ENCODE assay signal across 8 cellular contexts in the genomic region with DNA sequence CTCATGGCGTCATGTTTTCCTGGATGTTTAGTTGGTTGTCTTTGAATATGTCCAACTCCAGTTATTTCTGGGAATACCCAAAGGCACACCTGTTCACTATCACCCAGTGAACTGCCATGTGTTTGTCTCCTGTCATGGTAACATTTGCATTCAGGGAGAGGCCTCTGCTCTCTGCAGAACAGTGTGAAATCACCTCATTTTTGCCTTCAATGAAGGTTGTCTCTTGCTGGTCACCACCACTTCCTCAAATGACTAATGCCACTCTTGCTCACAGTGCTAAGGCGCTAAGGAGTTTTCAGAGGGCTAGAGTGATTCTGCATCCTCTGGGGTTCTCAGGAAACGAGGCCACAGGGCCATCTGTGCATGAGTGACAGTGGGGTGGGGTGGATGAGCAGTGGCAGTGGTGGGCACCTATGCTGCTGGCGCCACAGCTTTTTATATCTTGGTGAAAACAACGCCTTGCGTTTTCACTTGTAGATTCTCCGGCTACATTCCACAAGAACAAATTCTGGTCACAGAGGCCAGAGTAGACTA.
DNase-seq lines count a peak whose midpoint lies in the region; ATAC-seq and TF ChIP-seq lines count a peak whose summit lies in the region.

No MANE protein-coding gene starts in this region.

- H3K27ac ChIP-seq in OCI-LY1 (ENCODE audit: low read depth, low read length, poor library complexity, severe bottlenecking): peak overlapping the region; percentile 97

- peak; percentile 89 for ATAC-seq in GM18511 (IDR thresholded peaks at IDR 0.05; ENCODE audit: unreplicated experiment)
- ATAC-seq in HG02763 (IDR thresholded peaks at IDR 0.05; ENCODE audit: unreplicated experiment): peak; percentile 78

- peaks cover 58% of the 10 kb centered on the region for H3K4me1 ChIP-seq in OCI-LY1 (ENCODE audit: insufficient read depth, low read length, severe bottlenecking)

- no peaks in the 10 kb centered on the region for H4K20me1 ChIP-seq in OCI-LY1 (ENCODE audit: insufficient read depth, low read length)

- H3K9me3 ChIP-seq in OCI-LY1 (ENCODE audit: low read length): no peaks in the 10 kb centered on the region

- no peaks in the 10 kb centered on the region for H3K36me3 ChIP-seq in OCI-LY1 (ENCODE audit: insufficient read depth, low read length)

- H3K79me2 ChIP-seq in OCI-LY1 (ENCODE audit: insufficient read depth, low read length): no peaks in the 10 kb centered on the region

- no peaks in the 10 kb centered on the region for H3F3A ChIP-seq in OCI-LY1 (ENCODE audit: insufficient read depth, low read length)

- no peaks in the 10 kb centered on the region for H3K9me2 ChIP-seq in OCI-LY1 (ENCODE audit: low read depth, low read length)

- peak overlapping the region; percentile 31 for H2AFZ ChIP-seq in OCI-LY1 (ENCODE audit: low read length)

- no peaks in the 10 kb centered on the region for H3K27me3 ChIP-seq in OCI-LY1 (ENCODE audit: insufficient read depth, low read length)

- peak overlapping the region; percentile 60 for H3K4me2 ChIP-seq in OCI-LY1 (ENCODE audit: low read length)

- no peak for TF ChIP-seq CTCF in OCI-LY1 (IDR thresholded peaks at IDR 0.05; ENCODE audit: low read length)

- peak overlapping the region; percentile 48 for H3K4me3 ChIP-seq in OCI-LY1 (ENCODE audit: low read depth, low read length, poor library complexity, severe bottlenecking)

- peak overlapping the region; percentile 59; the same call in 1 of the 2 replicates for H3K9ac ChIP-seq in OCI-LY1 (ENCODE audit: low read length)

- DNase-seq in activated T-cell treated with anti-CD3 and anti-CD28 coated beads for 48 hours (ENCODE audit: low read depth) (peak; percentile 63), hepatic stellate cell (ENCODE audit: low spot score) (peak; percentile 33), NCI-H345 treated with DMSO at 0.1 percent for 48 hours (lab: John Stamatoyannopoulos, UW; ENCODE audit: unreplicated experiment) (no peak), NCI-H526 treated with DMSO at 0.1 percent for 48 hours (lab: John Stamatoyannopoulos, UW) (no peak)
- DNase-seq in stimulated activated CD8-positive, alpha-beta memory T cell treated with anti-CD3 and anti-CD28 coated beads, Interleukin-15, amount 100 ng/mL, for 1 hour (ENCODE audit: low read depth): peak; percentile 20

Comparison
In these comparisons a context has a peak if more than half of its experiments do, and no peak if none do; other contexts are left out.
1. DNase-seq: peak in activated T-cell treated with anti-CD3 and anti-CD28 coated beads for 48 hours (single experiment), hepatic stellate cell (single experiment) and stimulated activated CD8-positive, alpha-beta memory T cell treated with anti-CD3 and anti-CD28 coated beads, Interleukin-15, amount 100 ng/mL, for 1 hour (single experiment); none in NCI-H345 treated with DMSO at 0.1 percent for 48 hours (single experiment) and NCI-H526 treated with DMSO at 0.1 percent for 48 hours (single experiment).